15 cellular contexts compared by ENCODE assay signal in genomic region chr14:69845787-69846186, GRCh38. TPM values are rescaled to one million over a fixed set of nuclear protein-coding genes. Genes with fewer than 3 reads are reported as not detected.
DNase-seq lines count a peak whose midpoint lies in the region; TF ChIP-seq lines count a peak whose summit lies in the region.
"Had no signal": no experiment of that assay in that cellular context is flagged by ENCODE, and none has a peak within 500 bp of the region (broad histone marks: within the 10 kb centered on the region; RNA-seq: fewer than 3 reads in every experiment).

No MANE protein-coding gene starts in this region.

- H3K27me3 ChIP-seq in transverse colon, result peaks cover 15% of the 10 kb centered on the region
- H3K27me3 ChIP-seq in trophoblast cell (ENCODE audit: insufficient read depth, low read length), result no peaks in the 10 kb centered on the region
- H3K27me3 ChIP-seq: testis had no signal

- no peak overlapping the region for H2BK5ac ChIP-seq in trophoblast cell (ENCODE audit: low read depth, low read length, poor library complexity)

- in situ Hi-C loops in transverse colon (cut with MboI; ENCODE audit: low pct_ligation_motif_present in 1 of 4, low pct_unique_long_range_greater_than_20kb in 1 of 4, low sequenced_read_pairs in 3 of 4), result no loop called here

- H3K4me1 ChIP-seq in transverse colon, result no peaks in the 10 kb centered on the region
- no peaks in the 10 kb centered on the region for H3K4me1 ChIP-seq in trophoblast cell (ENCODE audit: control insufficient read depth in 1 of 2, insufficient read depth in 2 of 2, low read length in 2 of 2)
- H3K4me1 ChIP-seq: heart right ventricle had no signal

- no peak overlapping the region for H3K4ac ChIP-seq in trophoblast cell (ENCODE audit: low read depth, low read length)

- H2AK5ac ChIP-seq in trophoblast cell (ENCODE audit: low read length), result no peak overlapping the region

- H3K14ac ChIP-seq in trophoblast cell (ENCODE audit: low read length), result no peak overlapping the region

- H4K91ac ChIP-seq in trophoblast cell (ENCODE audit: low read depth, low read length), result no peak overlapping the region

- no peak for TF ChIP-seq CTCF in GM20000 (IDR thresholded peaks at IDR 0.05; ENCODE audit: extremely low read depth, missing control alignments)
- TF ChIP-seq CTCF in transverse colon (IDR thresholded peaks at IDR 0.05), result no peak

- no peak overlapping the region for H2BK12ac ChIP-seq in trophoblast cell (ENCODE audit: low read length)

- no peaks in the 10 kb centered on the region for H3K36me3 ChIP-seq in transverse colon
- H3K36me3 ChIP-seq in trophoblast cell (ENCODE audit: control insufficient read depth in 1 of 2, insufficient read depth in 2 of 2, low read length in 2 of 2), result no peaks in the 10 kb centered on the region
- H3K36me3 ChIP-seq: heart right ventricle had no signal

- TF ChIP-seq EP300 in transverse colon (IDR thresholded peaks at IDR 0.05; ENCODE audit: low read depth), result no peak

- H3K9me3 ChIP-seq in transverse colon, result no peaks in the 10 kb centered on the region
- H3K9me3 ChIP-seq in trophoblast cell (ENCODE audit: insufficient read depth, low read depth, low read length), result no peaks in the 10 kb centered on the region
- H3K9me3 ChIP-seq: heart right ventricle, testis had no signal

- H3K4me3 ChIP-seq in transverse colon (no peak overlapping the region), trophoblast cell (ENCODE audit: low read depth, low read length) (no peak overlapping the region)
- H3K4me3 ChIP-seq: heart right ventricle, SK-N-MC, testis had no signal

- no peaks in the 10 kb centered on the region for H3K79me1 ChIP-seq in trophoblast cell (ENCODE audit: low read length)

- no peak overlapping the region for H2BK120ac ChIP-seq in trophoblast cell (ENCODE audit: insufficient read depth, low read length, poor library complexity)

- H3K79me2 ChIP-seq in trophoblast cell (ENCODE audit: control insufficient read depth, insufficient read depth, low read length, poor library complexity), result no peaks in the 10 kb centered on the region

- H3K27ac ChIP-seq in transverse colon, result no peak overlapping the region
- no peak overlapping the region for H3K27ac ChIP-seq in trophoblast cell (ENCODE audit: low read depth, low read length)
- H3K27ac ChIP-seq: heart right ventricle, SK-N-MC, testis had no signal

- TF ChIP-seq POLR2A in transverse colon (IDR thresholded peaks at IDR 0.05), result no peak

- no peak overlapping the region for H4K8ac ChIP-seq in trophoblast cell (ENCODE audit: low read depth, low read length)

- no peak overlapping the region for H3K9ac ChIP-seq in trophoblast cell (ENCODE audit: low read length)

- H2AFZ ChIP-seq in trophoblast cell (ENCODE audit: insufficient read depth, low read length, poor library complexity), result no peak overlapping the region

- peak; percentile 76 for DNase-seq in COLO668 (lab: John Stamatoyannopoulos, UW; ENCODE audit: unreplicated experiment)
- DNase-seq in GM20000 (ENCODE audit: low spot score), result peak; percentile 14
- DNase-seq in NCI-H2107 treated with DMSO at 0.1 percent for 48 hours (lab: John Stamatoyannopoulos, UW; ENCODE audit: unreplicated experiment), result peak; percentile 78
- DNase-seq in islet precursor cell, result peak; percentile 67
- DNase-seq in transverse colon, result no peak
- DNase-seq in NCI-H2227 (lab: John Stamatoyannopoulos, UW; ENCODE audit: unreplicated experiment), result no peak
- DNase-seq in NCI-H226, result no peak
- DNase-seq in trophoblast cell, result no peak
- DNase-seq: heart right ventricle; NCI-H1092 treated with DMSO at 0.1 percent for 48 hours; NCI-H524 treated with DMSO at 0.1 percent for 48 hours; stimulated activated CD4-positive, alpha-beta T cell treated with anti-CD3 and anti-CD28 coated beads, Interleukin-4, amount 100 ng/mL, for 4 hours; testis had no signal

- intact Hi-C loops in transverse colon (cut with DNase I; ENCODE audit: low total_unique reads), result no loop called here

- no peak overlapping the region for H3K4me2 ChIP-seq in trophoblast cell (ENCODE audit: low read length)

- no peak overlapping the region for H3K18ac ChIP-seq in trophoblast cell (ENCODE audit: low read length)

- no peak overlapping the region for H4K12ac ChIP-seq in trophoblast cell (ENCODE audit: low read depth, low read length)

- H3K23ac ChIP-seq in trophoblast cell (ENCODE audit: low read length), result no peak overlapping the region

- 39 to 46% methylated on average over 5 of the region's 5 CpGs for WGBS in transverse colon (ENCODE audit: low coverage in 1 of 2), 2 donors
- no CpG with 5 or more reads among the region's 5 CpGs for WGBS in trophoblast cell (ENCODE audit: extremely low coverage, insufficient coverage, insufficient read length)

RNA-seq across cellular contexts. Expression of gene SMOC1, which starts 33.4 kb away (rescaled TPM):
- total RNA-seq in transverse colon, result 1 to 10 TPM in 1 of 4 donors, under 1 TPM in 1, not detected in 2; 0.82 to 1.3 TPM
- polyA plus RNA-seq in trophoblast cell (2013), result 0.03 and 0.08 TPM in 2 replicates

RNA-seq across cellular contexts. Expression of gene SLC10A1, which starts 48.7 kb away (rescaled TPM):
- under 1 TPM in 1 of 4 donors, not detected in 3; 0.27 TPM for total RNA-seq in transverse colon
- 0.07 TPM in 2 replicates for polyA plus RNA-seq in trophoblast cell (2013)
- total RNA-seq: heart right ventricle, testis had no signal
- polyA plus RNA-seq: heart right ventricle, keratinocyte had no signal

Comparison
In these comparisons a context has a peak if more than half of its experiments do, and no peak if none do; other contexts are left out.
1. DNase-seq: peak in COLO668 (single experiment), GM20000 (single experiment), NCI-H2107 treated with DMSO at 0.1 percent for 48 hours (single experiment) and islet precursor cell (single experiment); none in transverse colon (single experiment), NCI-H2227 (single experiment), NCI-H226 (single experiment) and trophoblast cell (0 of 2).